Comparison of ENCODE assay signal across 28 cellular contexts in the genomic region with DNA sequence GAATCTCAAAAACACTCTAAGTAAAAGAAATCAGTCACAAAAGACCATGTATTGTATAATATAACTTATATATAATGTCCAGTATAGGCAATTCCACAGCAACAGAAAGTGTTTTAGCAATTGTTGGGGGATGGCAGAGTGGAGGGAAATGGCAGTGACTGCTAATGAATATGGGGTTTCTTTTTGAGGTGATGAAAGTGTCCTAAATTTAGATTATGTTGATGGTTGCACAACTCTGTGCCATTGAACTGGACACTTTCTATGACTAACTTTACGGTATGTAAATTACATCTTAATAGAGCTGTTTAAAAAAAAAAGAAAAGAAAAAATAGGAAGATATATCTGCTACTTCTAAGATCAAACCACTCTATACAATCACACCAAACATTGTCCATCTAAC.
"Had no signal": no experiment of that assay in that cellular context is flagged by ENCODE, and none has a peak within 500 bp of the region (broad histone marks: within the 10 kb centered on the region; RNA-seq: fewer than 3 reads in every experiment).

No MANE protein-coding gene starts in this region.

- H3K27ac Mint-ChIP-seq: activated CD4-positive, alpha-beta T cell treated with anti-CD3 and anti-CD28 coated beads for 36 hours; activated CD4-positive, alpha-beta T cell treated with anti-CD3 and anti-CD28 coated beads, Interleukin-2, amount 10 ng/mL, durations not matched to agents 7 days and 5 days; activated CD8-positive, alpha-beta T cell treated with anti-CD3 and anti-CD28 coated beads, Interleukin-2, amount 10 ng/mL, durations not matched to agents 7 days and 5 days; activated naive CD4-positive, alpha-beta T cell treated with anti-CD3 and anti-CD28 coated beads, Interleukin-2, amount 50 U/mL, for 24 hours; activated naive CD8-positive, alpha-beta T cell treated with anti-CD3 and anti-CD28 coated beads, Interleukin-2, amount 10 ng/mL, durations not matched to agents 7 days and 5 days; activated T-cell treated with anti-CD3 and anti-CD28 coated beads, Interleukin-2, amount 50 U/mL, for 24 hours; activated T-helper 2 cell treated with anti-CD3 and anti-CD28 coated beads, Interferon-gamma antibody, Interleukin-2, Interleukin-4, amounts not matched to agents 10 μg/mL and 5 μg/mL and 100 μg/mL, durations not matched to agents 14 hours and 24 hours and 36 hours had no signal

- H3K27me3 ChIP-seq: adrenal gland, body of pancreas, breast epithelium, MG63, SJCRH30 had no signal

- H3K4me1 ChIP-seq: adrenal gland, breast epithelium, SJCRH30 had no signal

- H3K27ac ChIP-seq: adrenal gland, body of pancreas, breast epithelium, SJCRH30, SK-N-MC had no signal

- H3K36me3 ChIP-seq: adrenal gland, breast epithelium, MG63, SJCRH30 had no signal

- H3K36me3 Mint-ChIP-seq: activated naive CD4-positive, alpha-beta T cell treated with anti-CD3 and anti-CD28 coated beads, Interleukin-2, amount 50 U/mL, for 24 hours; activated naive CD8-positive, alpha-beta T cell treated with anti-CD3 and anti-CD28 coated beads, Interleukin-2, amount 10 ng/mL, durations not matched to agents 7 days and 5 days had no signal

- ATAC-seq: activated CD4-positive, alpha-beta T cell treated with anti-CD3 and anti-CD28 coated beads for 36 hours; activated CD8-positive, alpha-beta T cell treated with anti-CD3 and anti-CD28 coated beads, Interleukin-2, amount 10 ng/mL, durations not matched to agents 7 days and 5 days; body of pancreas; Panc1 had no signal

- H3K9me3 Mint-ChIP-seq: activated T-helper 2 cell treated with anti-CD3 and anti-CD28 coated beads, Interferon-gamma antibody, Interleukin-2, Interleukin-4, amounts not matched to agents 10 μg/mL and 5 μg/mL and 100 μg/mL, durations not matched to agents 14 hours and 24 hours and 36 hours had no signal

- H3K9me3 ChIP-seq: adrenal gland, body of pancreas, breast epithelium, MG63, SJCRH30 had no signal

- H3K4me3 ChIP-seq: adrenal gland, body of pancreas, breast epithelium, MG63, SJCRH30, SK-N-MC had no signal

- H3K4me1 Mint-ChIP-seq: activated CD4-positive, alpha-beta T cell treated with anti-CD3 and anti-CD28 coated beads for 36 hours; activated CD4-positive, alpha-beta T cell treated with anti-CD3 and anti-CD28 coated beads, Interleukin-2, amount 10 ng/mL, durations not matched to agents 7 days and 5 days; activated naive CD4-positive, alpha-beta T cell treated with anti-CD3 and anti-CD28 coated beads, Interleukin-2, amount 50 U/mL, for 24 hours; activated naive CD8-positive, alpha-beta T cell treated with anti-CD3 and anti-CD28 coated beads, Interleukin-2, amount 10 ng/mL, durations not matched to agents 7 days and 5 days had no signal

- H3K4me3 Mint-ChIP-seq: activated CD4-positive, alpha-beta T cell treated with anti-CD3 and anti-CD28 coated beads for 36 hours; activated CD4-positive, alpha-beta T cell treated with anti-CD3 and anti-CD28 coated beads, Interleukin-2, amount 10 ng/mL, durations not matched to agents 7 days and 5 days; activated CD8-positive, alpha-beta T cell treated with anti-CD3 and anti-CD28 coated beads, Interleukin-2, amount 10 ng/mL, durations not matched to agents 7 days and 5 days; activated naive CD4-positive, alpha-beta T cell treated with anti-CD3 and anti-CD28 coated beads, Interleukin-2, amount 50 U/mL, for 24 hours; activated naive CD8-positive, alpha-beta T cell treated with anti-CD3 and anti-CD28 coated beads, Interleukin-2, amount 10 ng/mL, durations not matched to agents 7 days and 5 days; activated T-cell treated with anti-CD3 and anti-CD28 coated beads, Interleukin-2, amount 50 U/mL, for 24 hours had no signal

- DNase-seq: activated CD4-positive, alpha-beta T cell treated with anti-CD3 and anti-CD28 coated beads for 36 hours; activated CD4-positive, alpha-beta T cell treated with anti-CD3 and anti-CD28 coated beads, Interleukin-2, amount 10 ng/mL, durations not matched to agents 7 days and 5 days; activated CD4-positive, alpha-beta T cell treated with anti-CD3 and anti-CD28 coated beads, Interleukin-2, amount 50 U/mL, for 48 hours; activated CD8-positive, alpha-beta T cell treated with anti-CD3 and anti-CD28 coated beads, Interleukin-2, amount 10 ng/mL, durations not matched to agents 7 days and 5 days; activated gamma-delta T cell; activated naive CD4-positive, alpha-beta T cell treated with Interleukin-2 at 50 U/mL for 16 hours; activated naive CD8-positive, alpha-beta T cell treated with anti-CD3 and anti-CD28 coated beads, Interleukin-2, amount 10 ng/mL, durations not matched to agents 7 days and 5 days; activated T-cell treated with anti-CD3 and anti-CD28 coated beads, Interleukin-2, amount 50 U/mL, for 24 hours; adrenal gland; body of pancreas; Kasumi-1; KG1; MG63; NCI-H1048; NCI-H1105 treated with DMSO at 0.1 percent for 48 hours; NCI-H1436; NCI-H1694; NCI-H2029; NCI-H345; NCI-H524 treated with DMSO at 0.1 percent for 48 hours; NCI-H748 treated with DMSO at 0.1 percent for 48 hours; SHP77; SJCRH30 had no signal

- H3K27me3 Mint-ChIP-seq: activated CD4-positive, alpha-beta T cell treated with anti-CD3 and anti-CD28 coated beads for 36 hours; activated CD4-positive, alpha-beta T cell treated with anti-CD3 and anti-CD28 coated beads, Interleukin-2, amount 10 ng/mL, durations not matched to agents 7 days and 5 days; activated naive CD4-positive, alpha-beta T cell treated with anti-CD3 and anti-CD28 coated beads, Interleukin-2, amount 50 U/mL, for 24 hours; activated naive CD8-positive, alpha-beta T cell treated with anti-CD3 and anti-CD28 coated beads, Interleukin-2, amount 10 ng/mL, durations not matched to agents 7 days and 5 days; activated T-cell treated with anti-CD3 and anti-CD28 coated beads, Interleukin-2, amount 50 U/mL, for 24 hours had no signal
